In the genomic region with DNA sequence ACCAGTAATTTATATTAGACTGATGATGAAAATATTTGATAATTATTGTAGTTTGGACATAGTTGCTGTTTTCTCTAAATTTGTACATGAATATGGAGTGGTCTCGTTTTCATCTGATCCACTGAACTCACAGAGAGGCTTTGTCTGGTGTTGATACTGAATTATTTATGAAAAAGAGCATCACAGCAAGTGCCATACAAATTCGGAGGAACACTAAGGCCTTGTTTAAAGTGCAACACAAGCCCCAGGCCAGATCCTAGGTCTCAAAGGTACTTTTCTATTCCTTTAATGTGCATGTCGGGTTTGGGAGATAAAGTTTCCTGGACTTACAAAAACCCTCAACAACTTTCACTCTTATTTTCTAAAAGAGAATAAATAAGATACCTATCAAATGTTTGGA, we compare ENCODE assay signal across 25 cellular contexts.
"Had no signal": no experiment of that assay in that cellular context is flagged by ENCODE, and none has a peak within 500 bp of the region (broad histone marks: within the 10 kb centered on the region; RNA-seq: fewer than 3 reads in every experiment).

No MANE protein-coding gene starts in this region.

- H3K36me3 ChIP-seq: ascending aorta, cardiac muscle cell, MG63 had no signal

- H3K9me3 ChIP-seq: ascending aorta, MG63, SK-N-SH had no signal

- H3K4me1 ChIP-seq: ascending aorta had no signal

- ATAC-seq: activated CD8-positive, alpha-beta T cell treated with anti-CD3 and anti-CD28 coated beads, Interleukin-2, amount 10 ng/mL, durations not matched to agents 7 days and 5 days had no signal

- DNase-seq: activated CD4-positive, alpha-beta T cell treated with anti-CD3 and anti-CD28 coated beads, Interleukin-2, amount 10 ng/mL, durations not matched to agents 24 days and 14 days; activated CD4-positive, alpha-beta T cell treated with anti-CD3 and anti-CD28 coated beads, Interleukin-2, amount 50 U/mL, for 4 hours; activated CD8-positive, alpha-beta T cell treated with anti-CD3 and anti-CD28 coated beads, Interleukin-2, amount 10 ng/mL, durations not matched to agents 7 days and 5 days; activated gamma-delta T cell; activated naive CD4-positive, alpha-beta T cell treated with Interleukin-2 at 50 U/mL for 16 hours; activated naive CD8-positive, alpha-beta T cell treated with anti-CD3 and anti-CD28 coated beads, Interleukin-2, amount 10 ng/mL, durations not matched to agents 7 days and 5 days; activated T-cell treated with anti-CD3 and anti-CD28 coated beads, Interleukin-2, amount 50 U/mL, for 24 hours; Kasumi-1; KG1; MG63; NCI-H1048; NCI-H1105 treated with DMSO at 0.1 percent for 48 hours; NCI-H1436 treated with DMSO at 0.1 percent for 48 hours; NCI-H1694 treated with DMSO at 0.1 percent for 48 hours; NCI-H2029; NCI-H510A; NCI-H526; NCI-H748 treated with DMSO at 0.1 percent for 48 hours; NK-92 treated with Interleukin-12 subunit alpha and Interleukin-12 subunit beta, amount 100 ng/mL, for 24 hours; PC-9; Right ventricle myocardium superior; SK-N-SH had no signal

- H2AFZ ChIP-seq: PC-9 had no signal

- H3K4me2 ChIP-seq: PC-9, SK-N-SH had no signal

- H3K4me3 ChIP-seq: ascending aorta, cardiac muscle cell, MG63, PC-9 had no signal

- H3K9ac ChIP-seq: SK-N-SH had no signal

- FAIRE-seq: TTC549 had no signal

- H3K27ac ChIP-seq: ascending aorta, cardiac muscle cell, PC-9 had no signal

- H3K27me3 ChIP-seq: ascending aorta, cardiac muscle cell, MG63 had no signal
